ENCODE assay signal across 8 cellular contexts in the genomic region with DNA sequence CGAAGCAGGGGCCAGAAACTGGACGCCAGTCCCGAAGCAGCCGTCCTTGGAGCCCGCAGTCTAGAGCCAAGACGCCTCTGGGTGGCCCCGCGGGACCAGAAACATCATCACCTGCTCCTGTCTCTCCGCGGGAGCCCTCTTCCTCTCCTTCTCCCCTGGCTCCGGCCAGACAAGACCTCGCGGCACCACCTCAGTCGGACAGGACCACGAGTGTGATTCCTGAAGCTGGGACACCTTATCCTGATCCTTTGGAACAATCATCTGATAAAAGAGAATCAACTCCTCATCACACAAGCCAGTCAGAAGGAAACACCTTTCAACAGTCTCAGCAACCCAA. TPM values are rescaled to one million over a fixed set of nuclear protein-coding genes. Genes with fewer than 3 reads are reported as not detected.
A peak's percentile ranks its signal among the peaks of the same experiment; 100 is the strongest.
DNase-seq lines count a peak whose midpoint lies in the region; ATAC-seq and TF ChIP-seq lines count a peak whose summit lies in the region.

No MANE protein-coding gene starts in this region.

- H3K4me3 ChIP-seq in naive thymus-derived CD4-positive, alpha-beta T cell (ENCODE audit: low read length) = peak overlapping the region; percentile 78

- intact Hi-C loops in naive thymus-derived CD4-positive, alpha-beta T cell (cut with micrococcal nuclease) = loop anchor here (1.0 to 5.0 kb wide), 5 partner anchors 16 to 986 kb away; a partner anchor contains a TSS

- no peaks in the 10 kb centered on the region for H3K9me3 Mint-ChIP-seq in naive thymus-derived CD4-positive, alpha-beta T cell

- no peaks in the 10 kb centered on the region for H3K36me3 Mint-ChIP-seq in T-helper 17 cell (ENCODE audit: low read depth)
- H3K36me3 Mint-ChIP-seq in naive thymus-derived CD4-positive, alpha-beta T cell = no peaks in the 10 kb centered on the region

- peaks cover 20% of the 10 kb centered on the region for H3K4me1 Mint-ChIP-seq in T-helper 17 cell
- H3K4me1 Mint-ChIP-seq in naive thymus-derived CD4-positive, alpha-beta T cell = peaks cover 6 to 22% (median 16%) of the 10 kb centered on the region in 7 donors

- no peaks in the 10 kb centered on the region for H3K27me3 ChIP-seq in naive thymus-derived CD4-positive, alpha-beta T cell (ENCODE audit: control insufficient read depth in 2 of 2, insufficient read depth in 2 of 2, low read length in 2 of 2)

- POLR2A ChIA-PET in naive thymus-derived CD4-positive, alpha-beta T cell (lab: Charles Lee) = interaction anchor here (0.6 to 1.9 kb wide), 4 partner anchors 45 to 120 kb away, joined by 3 to 4 read pairs (median 4); no protein-coding TSS in a partner anchor

- peak overlapping the region; percentile 28 for H3K27ac ChIP-seq in naive thymus-derived CD4-positive, alpha-beta T cell (ENCODE audit: low read depth, low read length)

- H3K4me3 Mint-ChIP-seq in T-helper 17 cell = peak overlapping the region; percentile 98
- H3K4me3 Mint-ChIP-seq in naive thymus-derived CD4-positive, alpha-beta T cell = peak overlapping the region; percentile 81 to 94 (median 86)

- peaks cover 5 to 6% of the 10 kb centered on the region in 2 donors for H3K4me1 ChIP-seq in naive thymus-derived CD4-positive, alpha-beta T cell (ENCODE audit: control insufficient read depth in 2 of 2, insufficient read depth in 2 of 2, low read length in 2 of 2)

- no peaks in the 10 kb centered on the region for H3K36me3 ChIP-seq in naive thymus-derived CD4-positive, alpha-beta T cell (ENCODE audit: control insufficient read depth in 2 of 3, insufficient read depth in 3 of 3, low read length in 3 of 3)

- no peak for TF ChIP-seq POLR2A in erythroblast (IDR thresholded peaks at IDR 0.05; ENCODE audit: low read length)

- CTCF ChIA-PET in naive thymus-derived CD4-positive, alpha-beta T cell (lab: Charles Lee) = no interaction called here

- no peak for DNase-seq in T-helper 17 cell
- DNase-seq in erythroblast (lab: John Stamatoyannopoulos, UW) = peak; percentile 29 to 30
- DNase-seq in naive thymus-derived CD4-positive, alpha-beta T cell = peak in 7 of 9 donors; percentile 1 to 19 (median 6)
- DNase-seq in activated CD4-positive, CD25-positive, alpha-beta regulatory T cell (lab: John Stamatoyannopoulos, UW) = no peak
- no peak for DNase-seq in GOT3 (lab: John Stamatoyannopoulos, UW)
- DNase-seq in putamen (ENCODE audit: low spot score) = no peak

- ATAC-seq in GM18502 (IDR thresholded peaks at IDR 0.05; ENCODE audit: poor library complexity, unreplicated experiment) (peak; percentile 21), HG03025 (IDR thresholded peaks at IDR 0.05; ENCODE audit: low FRiP score, unreplicated experiment) (peak; percentile 25), T-helper 17 cell (peak; percentile 48)
- ATAC-seq in naive thymus-derived CD4-positive, alpha-beta T cell = peak; percentile 48

- no peaks in the 10 kb centered on the region for H3K9me3 ChIP-seq in T-helper 17 cell (ENCODE audit: control insufficient read depth, low read length, poor library complexity, severe bottlenecking)
- H3K9me3 ChIP-seq in naive thymus-derived CD4-positive, alpha-beta T cell (ENCODE audit: control insufficient read depth in 2 of 3, low read length in 3 of 3) = no peaks in the 10 kb centered on the region

- H3K27ac Mint-ChIP-seq in T-helper 17 cell = peak overlapping the region; percentile 89
- peak overlapping the region in 5 of 9 donors; percentile 10 to 78 (median 56) for H3K27ac Mint-ChIP-seq in naive thymus-derived CD4-positive, alpha-beta T cell

- H3K27me3 Mint-ChIP-seq in T-helper 17 cell = peaks cover 7% of the 10 kb centered on the region
- peaks cover 0 to 52% (median 12%) of the 10 kb centered on the region in 5 donors for H3K27me3 Mint-ChIP-seq in naive thymus-derived CD4-positive, alpha-beta T cell

RNA-seq across cellular contexts. Expression of a gene that starts 0.4 kb away (rescaled TPM):
- under 1 TPM; 0.60 to 0.67 TPM for total RNA-seq in T-helper 17 cell
- total RNA-seq in naive thymus-derived CD4-positive, alpha-beta T cell = 1 to 10 TPM in 1 of 5 experiments, under 1 TPM in 4; 0.53 to 1.3 (median 0.73) TPM
- polyA plus RNA-seq in naive thymus-derived CD4-positive, alpha-beta T cell = not detected

RNA-seq across cellular contexts. Expression of a gene that starts 45.4 kb away (rescaled TPM):
- total RNA-seq in T-helper 17 cell = 10 to 100 TPM; 44.0 to 48.2 TPM
- total RNA-seq in naive thymus-derived CD4-positive, alpha-beta T cell = 10 to 100 TPM; 33.2 to 39.9 (median 36.7) TPM
- polyA plus RNA-seq in naive thymus-derived CD4-positive, alpha-beta T cell = 10 to 100 TPM; 35.0 to 68.5 TPM

RNA-seq across cellular contexts. Expression of a gene that starts 51.8 kb away (rescaled TPM):
- 10 to 100 TPM; 12.9 to 18.0 TPM for total RNA-seq in T-helper 17 cell
- total RNA-seq in naive thymus-derived CD4-positive, alpha-beta T cell = 10 to 100 TPM; 12.3 to 14.6 (median 13.7) TPM
- polyA plus RNA-seq in naive thymus-derived CD4-positive, alpha-beta T cell = 1 to 10 TPM; 3.7 to 6.6 TPM

Comparison
In these comparisons a context has a peak if more than half of its experiments do, and no peak if none do; other contexts are left out.
1. DNase-seq: peak in erythroblast (2 of 2) and naive thymus-derived CD4-positive, alpha-beta T cell (7 of 9); none in T-helper 17 cell (0 of 3), activated CD4-positive, CD25-positive, alpha-beta regulatory T cell (0 of 4), GOT3 (single experiment) and putamen (single experiment).
2. Peak in every context shown above with its lines, with median percentiles within 50 percentile points of each other: ATAC-seq.